In genomic region chr20:62480318-62480717, GRCh38 we compare ENCODE assay signal across 14 cellular contexts.
"Had no signal": no experiment of that assay in that cellular context is flagged by ENCODE, and none has a peak within 500 bp of the region (broad histone marks: within the 10 kb centered on the region; RNA-seq: fewer than 3 reads in every experiment).

No MANE protein-coding gene starts in this region.

- H3K27ac ChIP-seq: brain microvascular endothelial cell, dorsolateral prefrontal cortex, right lobe of liver, transverse colon had no signal

- ATAC-seq: esophagus mucosa; natural killer cell; right lobe of liver; stimulated activated effector memory CD8-positive, alpha-beta T cell treated with anti-CD3 and anti-CD28 coated beads, Interleukin-12 subunit alpha, Interleukin-12 subunit beta, amount 100 ng/mL, for 72 hours had no signal

- H3K4me3 ChIP-seq: dorsolateral prefrontal cortex, right lobe of liver, transverse colon had no signal

- DNase-seq: activated CD4-positive, alpha-beta memory T cell treated with anti-CD3 and anti-CD28 coated beads for 36 hours; activated CD4-positive, alpha-beta T cell treated with anti-CD3 and anti-CD28 coated beads for 1 hour; activated gamma-delta T cell; activated T-cell treated with anti-CD3 and anti-CD28 coated beads, Interleukin-2, amount 50 U/mL, for 48 hours; brain microvascular endothelial cell; dorsolateral prefrontal cortex; foreskin fibroblast; glutamatergic neuron; natural killer cell; occipital lobe; right lobe of liver; transverse colon had no signal

- H3K36me3 ChIP-seq: brain microvascular endothelial cell, right lobe of liver, transverse colon had no signal

- H3K9me3 ChIP-seq: right lobe of liver, transverse colon had no signal
